In genomic region chr10:49707585-49707984, GRCh38 we compare ENCODE assay signal across 12 cellular contexts. TPM values are rescaled to one million over a fixed set of nuclear protein-coding genes. Genes with fewer than 3 reads are reported as not detected.
"Had no signal": no experiment of that assay in that cellular context is flagged by ENCODE, and none has a peak within 500 bp of the region (broad histone marks: within the 10 kb centered on the region; RNA-seq: fewer than 3 reads in every experiment).

No MANE protein-coding gene starts in this region.

- ATAC-seq: GM23338, HCT116 had no signal

- FAIRE-seq: H1, H54 had no signal

- H3K4me1 ChIP-seq: HAP-1 had no signal

- H3K4me1 Mint-ChIP-seq: GM23338, H9 had no signal

- H3K36me3 ChIP-seq: HAP-1 had no signal

- H3K4me3 ChIP-seq: GM23248, GM23338, HAP-1 had no signal

- H3K9ac ChIP-seq: GM23248 had no signal

- H3K4me2 ChIP-seq: GM23338 had no signal

- H3K27ac Mint-ChIP-seq: GM23338, H9, HFFc6 had no signal

- H2AFZ ChIP-seq: GM23248, GM23338 had no signal

- H3K9me3 ChIP-seq: HAP-1 had no signal

- H3K9me3 Mint-ChIP-seq: HFFc6 had no signal

- DNase-seq: GM23248, GOT3, H7, H9, HCEC 1CT, HFFc6 had no signal

- H3K4me3 Mint-ChIP-seq: GM23338, H9, HFFc6 had no signal

- H3K27ac ChIP-seq: GM23248 had no signal

RNA-seq across cellular contexts. Expression of gene C10orf53, which starts 28.1 kb away (rescaled TPM):
- total RNA-seq: GM23248, GM23338, H1, H4, H7, H9, HFFc6 had no signal
- polyA plus RNA-seq: GM23248, GM23338, H1 had no signal

RNA-seq across cellular contexts. Expression of gene OGDHL, which starts 54.5 kb away (rescaled TPM):
- total RNA-seq: GM23248 had no signal
- polyA plus RNA-seq: GM23248 had no signal
